Comparison of ENCODE assay signal across 1 cellular context in the genomic region with DNA sequence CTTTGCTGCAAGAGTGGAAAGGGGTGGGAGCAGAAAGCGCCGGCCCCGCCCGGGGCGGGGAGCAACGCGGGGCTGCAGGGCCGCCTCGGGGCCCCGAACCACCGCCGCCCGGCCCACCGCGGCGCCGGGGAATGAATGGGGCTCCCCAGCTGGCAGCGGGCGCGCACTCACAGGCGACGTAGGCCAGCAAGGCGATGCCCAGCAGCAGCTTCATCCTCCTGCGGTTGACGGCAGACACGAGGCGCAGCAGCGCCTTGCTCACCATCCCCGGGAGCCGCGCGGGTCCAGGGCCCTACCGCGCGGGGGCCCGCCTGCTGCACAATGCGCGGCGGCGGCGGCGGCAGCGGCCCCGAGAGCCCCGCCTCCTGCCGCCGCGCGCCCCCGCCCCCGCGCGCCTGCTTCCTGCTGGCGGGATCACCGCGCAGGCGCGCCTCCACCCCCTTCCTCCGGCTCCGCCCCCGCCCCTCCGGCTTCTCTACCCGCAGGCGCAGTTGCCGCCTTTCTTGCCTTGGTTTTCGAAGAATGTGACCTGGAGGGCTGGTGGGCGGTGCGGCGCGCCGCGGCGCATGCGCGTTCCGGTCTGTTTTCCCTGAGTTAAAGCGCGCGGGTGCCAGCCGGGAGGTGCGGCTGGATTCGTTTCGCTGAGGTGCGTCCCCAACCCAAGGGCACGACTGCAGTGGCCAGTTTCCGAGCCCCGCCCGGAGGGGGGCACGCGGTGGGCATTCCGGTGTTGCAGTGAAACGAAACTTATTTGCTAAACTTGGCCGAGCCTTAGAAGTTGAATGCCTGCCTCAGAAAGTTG.
TF ChIP-seq lines count a peak whose summit lies in the region.

TSS of gene UXS1 (minus strand) at position 325 of the 802 bp plus-strand sequence. CDS start at position 265, 60 bp downstream.

TF ChIP-seq in HepG2, 621 proteins besides CTCF, POLR2A, EP300 and RAD21 (continued from another document and continues in another):
- peak; percentile 85 for TF ChIP-seq ZFX (CRISPR knock-in tag; IDR thresholded peaks at IDR 0.05; ENCODE audit: low read depth)
- no peak for TF ChIP-seq RBAK (CRISPR knock-in tag; IDR thresholded peaks at IDR 0.05)
- TF ChIP-seq, protein P1, sequence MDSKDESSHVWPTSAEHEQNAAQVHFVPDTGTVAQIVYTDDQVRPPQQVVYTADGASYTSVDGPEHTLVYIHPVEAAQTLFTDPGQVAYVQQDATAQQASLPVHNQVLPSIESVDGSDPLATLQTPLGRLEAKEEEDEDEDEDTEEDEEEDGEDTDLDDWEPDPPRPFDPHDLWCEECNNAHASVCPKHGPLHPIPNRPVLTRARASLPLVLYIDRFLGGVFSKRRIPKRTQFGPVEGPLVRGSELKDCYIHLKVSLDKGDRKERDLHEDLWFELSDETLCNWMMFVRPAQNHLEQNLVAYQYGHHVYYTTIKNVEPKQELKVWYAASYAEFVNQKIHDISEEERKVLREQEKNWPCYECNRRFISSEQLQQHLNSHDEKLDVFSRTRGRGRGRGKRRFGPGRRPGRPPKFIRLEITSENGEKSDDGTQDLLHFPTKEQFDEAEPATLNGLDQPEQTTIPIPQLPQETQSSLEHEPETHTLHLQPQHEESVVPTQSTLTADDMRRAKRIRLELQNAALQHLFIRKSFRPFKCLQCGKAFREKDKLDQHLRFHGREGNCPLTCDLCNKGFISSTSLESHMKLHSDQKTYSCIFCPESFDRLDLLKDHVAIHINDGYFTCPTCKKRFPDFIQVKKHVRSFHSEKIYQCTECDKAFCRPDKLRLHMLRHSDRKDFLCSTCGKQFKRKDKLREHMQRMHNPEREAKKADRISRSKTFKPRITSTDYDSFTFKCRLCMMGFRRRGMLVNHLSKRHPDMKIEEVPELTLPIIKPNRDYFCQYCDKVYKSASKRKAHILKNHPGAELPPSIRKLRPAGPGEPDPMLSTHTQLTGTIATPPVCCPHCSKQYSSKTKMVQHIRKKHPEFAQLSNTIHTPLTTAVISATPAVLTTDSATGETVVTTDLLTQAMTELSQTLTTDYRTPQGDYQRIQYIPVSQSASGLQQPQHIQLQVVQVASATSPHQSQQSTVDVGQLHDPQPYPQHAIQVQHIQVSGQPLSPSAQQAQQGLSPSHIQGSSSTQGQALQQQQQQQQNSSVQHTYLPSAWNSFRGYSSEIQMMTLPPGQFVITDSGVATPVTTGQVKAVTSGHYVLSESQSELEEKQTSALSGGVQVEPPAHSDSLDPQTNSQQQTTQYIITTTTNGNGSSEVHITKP (CRISPR knock-in tag; IDR thresholded peaks at IDR 0.05; ENCODE audit: low read depth): 0 out of 2 replicates have a peak, but pooled peaks have one; percentile 63
- TF ChIP-seq ZNF614 (CRISPR knock-in tag; IDR thresholded peaks at IDR 0.05; ENCODE audit: borderline replicate concordance): peak; percentile 75; the same call in 1 of the 2 replicates
- TF ChIP-seq, protein P2, sequence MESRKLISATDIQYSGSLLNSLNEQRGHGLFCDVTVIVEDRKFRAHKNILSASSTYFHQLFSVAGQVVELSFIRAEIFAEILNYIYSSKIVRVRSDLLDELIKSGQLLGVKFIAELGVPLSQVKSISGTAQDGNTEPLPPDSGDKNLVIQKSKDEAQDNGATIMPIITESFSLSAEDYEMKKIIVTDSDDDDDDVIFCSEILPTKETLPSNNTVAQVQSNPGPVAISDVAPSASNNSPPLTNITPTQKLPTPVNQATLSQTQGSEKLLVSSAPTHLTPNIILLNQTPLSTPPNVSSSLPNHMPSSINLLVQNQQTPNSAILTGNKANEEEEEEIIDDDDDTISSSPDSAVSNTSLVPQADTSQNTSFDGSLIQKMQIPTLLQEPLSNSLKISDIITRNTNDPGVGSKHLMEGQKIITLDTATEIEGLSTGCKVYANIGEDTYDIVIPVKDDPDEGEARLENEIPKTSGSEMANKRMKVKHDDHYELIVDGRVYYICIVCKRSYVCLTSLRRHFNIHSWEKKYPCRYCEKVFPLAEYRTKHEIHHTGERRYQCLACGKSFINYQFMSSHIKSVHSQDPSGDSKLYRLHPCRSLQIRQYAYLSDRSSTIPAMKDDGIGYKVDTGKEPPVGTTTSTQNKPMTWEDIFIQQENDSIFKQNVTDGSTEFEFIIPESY (CRISPR knock-in tag; IDR thresholded peaks at IDR 0.05): no peak
- no peak for TF ChIP-seq ZNF543 (CRISPR knock-in tag; IDR thresholded peaks at IDR 0.05)
- no peak for TF ChIP-seq NFATC3 (CRISPR knock-in tag; IDR thresholded peaks at IDR 0.05)
- 0 out of 2 replicates have a peak, but pooled peaks have one; percentile 49 for TF ChIP-seq KMT2B (CRISPR knock-in tag; IDR thresholded peaks at IDR 0.05)
- TF ChIP-seq, protein P3, sequence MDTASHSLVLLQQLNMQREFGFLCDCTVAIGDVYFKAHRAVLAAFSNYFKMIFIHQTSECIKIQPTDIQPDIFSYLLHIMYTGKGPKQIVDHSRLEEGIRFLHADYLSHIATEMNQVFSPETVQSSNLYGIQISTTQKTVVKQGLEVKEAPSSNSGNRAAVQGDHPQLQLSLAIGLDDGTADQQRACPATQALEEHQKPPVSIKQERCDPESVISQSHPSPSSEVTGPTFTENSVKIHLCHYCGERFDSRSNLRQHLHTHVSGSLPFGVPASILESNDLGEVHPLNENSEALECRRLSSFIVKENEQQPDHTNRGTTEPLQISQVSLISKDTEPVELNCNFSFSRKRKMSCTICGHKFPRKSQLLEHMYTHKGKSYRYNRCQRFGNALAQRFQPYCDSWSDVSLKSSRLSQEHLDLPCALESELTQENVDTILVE (CRISPR knock-in tag; IDR thresholded peaks at IDR 0.05): no peak
- TF ChIP-seq RBFOX2 (IDR thresholded peaks at IDR 0.05; ENCODE audit: low read depth, low read length): peak; percentile 82
- no peak; the same call in 1 of the 2 replicates for TF ChIP-seq SMAD9 (CRISPR knock-in tag; IDR thresholded peaks at IDR 0.05)
- no peak for TF ChIP-seq CREB1 (IDR thresholded peaks at IDR 0.05)
- TF ChIP-seq CREB1 (CRISPR knock-in tag; IDR thresholded peaks at IDR 0.05): no peak
- TF ChIP-seq ZFP36L1 (CRISPR knock-in tag; IDR thresholded peaks at IDR 0.05): 0 out of 2 replicates have a peak, but pooled peaks have one; percentile 80
- no peak for TF ChIP-seq ZNF720 (CRISPR knock-in tag; IDR thresholded peaks at IDR 0.05)
- TF ChIP-seq JUND (CRISPR knock-in tag; IDR thresholded peaks at IDR 0.05): no peak
- TF ChIP-seq JDP2 (CRISPR knock-in tag; IDR thresholded peaks at IDR 0.05; ENCODE audit: borderline replicate concordance): no peak
- TF ChIP-seq PHF8 (CRISPR knock-in tag; IDR thresholded peaks at IDR 0.05): peak; percentile 77
- peak; percentile 61; the same call in 1 of the 2 replicates for TF ChIP-seq ZNF605 (CRISPR knock-in tag; IDR thresholded peaks at IDR 0.05)
- TF ChIP-seq, protein P4, sequence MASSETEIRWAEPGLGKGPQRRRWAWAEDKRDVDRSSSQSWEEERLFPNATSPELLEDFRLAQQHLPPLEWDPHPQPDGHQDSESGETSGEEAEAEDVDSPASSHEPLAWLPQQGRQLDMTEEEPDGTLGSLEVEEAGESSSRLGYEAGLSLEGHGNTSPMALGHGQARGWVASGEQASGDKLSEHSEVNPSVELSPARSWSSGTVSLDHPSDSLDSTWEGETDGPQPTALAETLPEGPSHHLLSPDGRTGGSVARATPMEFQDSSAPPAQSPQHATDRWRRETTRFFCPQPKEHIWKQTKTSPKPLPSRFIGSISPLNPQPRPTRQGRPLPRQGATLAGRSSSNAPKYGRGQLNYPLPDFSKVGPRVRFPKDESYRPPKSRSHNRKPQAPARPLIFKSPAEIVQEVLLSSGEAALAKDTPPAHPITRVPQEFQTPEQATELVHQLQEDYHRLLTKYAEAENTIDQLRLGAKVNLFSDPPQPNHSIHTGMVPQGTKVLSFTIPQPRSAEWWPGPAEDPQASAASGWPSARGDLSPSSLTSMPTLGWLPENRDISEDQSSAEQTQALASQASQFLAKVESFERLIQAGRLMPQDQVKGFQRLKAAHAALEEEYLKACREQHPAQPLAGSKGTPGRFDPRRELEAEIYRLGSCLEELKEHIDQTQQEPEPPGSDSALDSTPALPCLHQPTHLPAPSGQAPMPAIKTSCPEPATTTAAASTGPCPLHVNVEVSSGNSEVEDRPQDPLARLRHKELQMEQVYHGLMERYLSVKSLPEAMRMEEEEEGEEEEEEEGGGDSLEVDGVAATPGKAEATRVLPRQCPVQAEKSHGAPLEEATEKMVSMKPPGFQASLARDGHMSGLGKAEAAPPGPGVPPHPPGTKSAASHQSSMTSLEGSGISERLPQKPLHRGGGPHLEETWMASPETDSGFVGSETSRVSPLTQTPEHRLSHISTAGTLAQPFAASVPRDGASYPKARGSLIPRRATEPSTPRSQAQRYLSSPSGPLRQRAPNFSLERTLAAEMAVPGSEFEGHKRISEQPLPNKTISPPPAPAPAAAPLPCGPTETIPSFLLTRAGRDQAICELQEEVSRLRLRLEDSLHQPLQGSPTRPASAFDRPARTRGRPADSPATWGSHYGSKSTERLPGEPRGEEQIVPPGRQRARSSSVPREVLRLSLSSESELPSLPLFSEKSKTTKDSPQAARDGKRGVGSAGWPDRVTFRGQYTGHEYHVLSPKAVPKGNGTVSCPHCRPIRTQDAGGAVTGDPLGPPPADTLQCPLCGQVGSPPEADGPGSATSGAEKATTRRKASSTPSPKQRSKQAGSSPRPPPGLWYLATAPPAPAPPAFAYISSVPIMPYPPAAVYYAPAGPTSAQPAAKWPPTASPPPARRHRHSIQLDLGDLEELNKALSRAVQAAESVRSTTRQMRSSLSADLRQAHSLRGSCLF (CRISPR knock-in tag; IDR thresholded peaks at IDR 0.05; ENCODE audit: borderline replicate concordance): 0 out of 2 replicates have a peak, but pooled peaks have one; percentile 4
- no peak for TF ChIP-seq THAP8 (CRISPR knock-in tag; IDR thresholded peaks at IDR 0.05; ENCODE audit: borderline replicate concordance)
- no peak for TF ChIP-seq FIP1L1 (IDR thresholded peaks at IDR 0.05; ENCODE audit: borderline replicate concordance, insufficient read depth, low read depth, low read length)
- peak; percentile 62; the same call in 1 of the 2 replicates for TF ChIP-seq ZBTB43 (CRISPR knock-in tag; conservative IDR thresholded peaks at IDR 0.05)
- no peak for TF ChIP-seq ZNF570 (CRISPR knock-in tag; IDR thresholded peaks at IDR 0.05; ENCODE audit: borderline replicate concordance)
- TF ChIP-seq ATAD3A (CRISPR knock-in tag; IDR thresholded peaks at IDR 0.05): no peak
- peak; percentile 47; the same call in 1 of the 2 replicates for TF ChIP-seq ZNF274 (CRISPR knock-in tag; IDR thresholded peaks at IDR 0.05)
- no peak for TF ChIP-seq DMTF1 (CRISPR knock-in tag; IDR thresholded peaks at IDR 0.05)
- peak; percentile 17 for TF ChIP-seq YY1 (IDR thresholded peaks at IDR 0.05; ENCODE audit: insufficient read depth, insufficient replicate concordance, low read depth, low read length)
- TF ChIP-seq ZNF83 (CRISPR knock-in tag; IDR thresholded peaks at IDR 0.05; ENCODE audit: borderline replicate concordance): no peak
- no peak; the same call in 1 of the 2 replicates for TF ChIP-seq ZNF414 (CRISPR knock-in tag; IDR thresholded peaks at IDR 0.05)
- peak; percentile 73 for TF ChIP-seq YEATS4 (CRISPR knock-in tag; IDR thresholded peaks at IDR 0.05; ENCODE audit: borderline replicate concordance)
- TF ChIP-seq ZNF777 (CRISPR knock-in tag; IDR thresholded peaks at IDR 0.05): peak; percentile 46; the same call in 1 of the 2 replicates
- peak; percentile 54; the same call in 1 of the 2 replicates for TF ChIP-seq TARDBP (CRISPR knock-in tag; IDR thresholded peaks at IDR 0.05)
- TF ChIP-seq IRF9 (CRISPR knock-in tag; IDR thresholded peaks at IDR 0.05; ENCODE audit: borderline replicate concordance): peak; percentile 20; the same call in 1 of the 2 replicates
- TF ChIP-seq ZNF883 (CRISPR knock-in tag; IDR thresholded peaks at IDR 0.05; ENCODE audit: not compliant biosample characterization): peak; percentile 66
- TF ChIP-seq ZFP1 (CRISPR knock-in tag; IDR thresholded peaks at IDR 0.05): 0 out of 2 replicates have a peak, but pooled peaks have one; percentile 40
- no peak for TF ChIP-seq PAX8 (CRISPR knock-in tag; IDR thresholded peaks at IDR 0.05; ENCODE audit: borderline replicate concordance)
- no peak for TF ChIP-seq ZNF629 (CRISPR knock-in tag; conservative IDR thresholded peaks at IDR 0.05)
- no peak for TF ChIP-seq ZSCAN30 (CRISPR knock-in tag; IDR thresholded peaks at IDR 0.05)
